22 cellular contexts compared by ENCODE assay signal in the genomic region with DNA sequence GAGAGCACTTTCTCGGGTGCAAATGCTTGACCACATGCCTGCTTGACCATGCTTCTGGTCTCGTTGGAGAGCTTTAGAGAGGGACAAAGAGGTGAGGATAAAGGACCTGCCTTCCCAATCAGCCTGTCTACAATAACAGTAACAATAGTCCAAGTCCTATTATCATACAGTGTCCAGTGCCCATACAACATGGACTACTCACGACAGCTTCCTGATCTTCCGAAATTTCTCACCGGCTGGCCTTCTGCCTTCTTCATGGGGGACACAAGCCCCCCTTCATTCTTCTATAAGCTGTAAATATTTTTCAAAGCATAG.
"Had no signal": no experiment of that assay in that cellular context is flagged by ENCODE, and none has a peak within 500 bp of the region (broad histone marks: within the 10 kb centered on the region; RNA-seq: fewer than 3 reads in every experiment).

No MANE protein-coding gene starts in this region.

- H3K4me3 Mint-ChIP-seq: activated CD4-positive, alpha-beta T cell treated with anti-CD3 and anti-CD28 coated beads for 36 hours; activated CD4-positive, alpha-beta T cell treated with anti-CD3 and anti-CD28 coated beads, Interleukin-2, amount 10 ng/mL, durations not matched to agents 7 days and 5 days; activated CD8-positive, alpha-beta T cell treated with anti-CD3 and anti-CD28 coated beads, Interleukin-2, amount 10 ng/mL, durations not matched to agents 7 days and 5 days; activated naive CD4-positive, alpha-beta T cell treated with anti-CD3 and anti-CD28 coated beads for 36 hours; activated T-cell treated with anti-CD3 and anti-CD28 coated beads, Interleukin-2, amount 50 U/mL, for 24 hours; activated T-helper 1 cell treated with anti-CD3 and anti-CD28 coated beads, Interleukin-12 subunit alpha, Interleukin-12 subunit beta, Interleukin-2, Interleukin-4 antibody, amounts not matched to agents 30 ng/mL and 10 ng/mL and 1 ng/mL, durations not matched to agents 14 hours and 24 hours and 36 hours; T-helper 1 cell treated with Interleukin-12 subunit alpha and Interleukin-12 subunit beta and Interleukin-4 antibody, amounts not matched to agents 30 μg/mL and 1 μg/mL, for 36 hours; T-helper 2 cell treated with Interferon-gamma antibody and Interleukin-4, amounts not matched to agents 5 μg/mL and 100 μg/mL, for 36 hours; WTC11 had no signal

- H3K9me3 ChIP-seq: adrenal gland, body of pancreas, breast epithelium, SJCRH30 had no signal

- H3K9me3 Mint-ChIP-seq: activated CD4-positive, alpha-beta T cell treated with anti-CD3 and anti-CD28 coated beads, Interleukin-2, amount 10 ng/mL, durations not matched to agents 7 days and 5 days; activated naive CD4-positive, alpha-beta T cell treated with anti-CD3 and anti-CD28 coated beads for 36 hours; activated naive CD4-positive, alpha-beta T cell treated with anti-CD3 and anti-CD28 coated beads, Interleukin-2, amount 50 U/mL, for 72 hours; activated T-cell treated with anti-CD3 and anti-CD28 coated beads, Interleukin-2, amount 50 U/mL, for 24 hours; activated T-helper 1 cell treated with anti-CD3 and anti-CD28 coated beads, Interleukin-12 subunit alpha, Interleukin-12 subunit beta, Interleukin-2, Interleukin-4 antibody, amounts not matched to agents 30 ng/mL and 10 ng/mL and 1 ng/mL, durations not matched to agents 14 hours and 24 hours and 36 hours; T-helper 1 cell treated with Interleukin-12 subunit alpha and Interleukin-12 subunit beta and Interleukin-4 antibody, amounts not matched to agents 30 μg/mL and 1 μg/mL, for 36 hours; T-helper 2 cell treated with Interferon-gamma antibody and Interleukin-4, amounts not matched to agents 5 μg/mL and 100 μg/mL, for 36 hours had no signal

- H3K27ac ChIP-seq: adrenal gland, body of pancreas, breast epithelium, SJCRH30, SK-N-MC had no signal

- ATAC-seq: activated CD4-positive, alpha-beta T cell treated with anti-CD3 and anti-CD28 coated beads for 36 hours; activated CD4-positive, CD25-positive, alpha-beta regulatory T cell treated with anti-CD3 and anti-CD28 coated beads, Interleukin-2, amount 50 U/mL, for 24 hours; activated CD8-positive, alpha-beta T cell treated with anti-CD3 and anti-CD28 coated beads, Interleukin-2, amount 10 ng/mL, durations not matched to agents 7 days and 5 days; activated naive CD4-positive, alpha-beta T cell treated with anti-CD3 and anti-CD28 coated beads, Interleukin-2, amount 50 U/mL, for 72 hours had no signal

- H3K36me3 ChIP-seq: adrenal gland, breast epithelium, SJCRH30 had no signal

- H3K36me3 Mint-ChIP-seq: activated naive CD4-positive, alpha-beta T cell treated with anti-CD3 and anti-CD28 coated beads, Interleukin-2, amount 50 U/mL, for 72 hours; WTC11 had no signal

- FAIRE-seq: astrocyte had no signal

- H3K4me1 Mint-ChIP-seq: activated CD4-positive, alpha-beta T cell treated with anti-CD3 and anti-CD28 coated beads for 36 hours; activated CD4-positive, alpha-beta T cell treated with anti-CD3 and anti-CD28 coated beads, Interleukin-2, amount 10 ng/mL, durations not matched to agents 7 days and 5 days had no signal

- H3K27ac Mint-ChIP-seq: activated CD4-positive, alpha-beta T cell treated with anti-CD3 and anti-CD28 coated beads for 36 hours; activated CD4-positive, alpha-beta T cell treated with anti-CD3 and anti-CD28 coated beads, Interleukin-2, amount 10 ng/mL, durations not matched to agents 7 days and 5 days; activated CD8-positive, alpha-beta T cell treated with anti-CD3 and anti-CD28 coated beads, Interleukin-2, amount 10 ng/mL, durations not matched to agents 7 days and 5 days; activated naive CD4-positive, alpha-beta T cell treated with anti-CD3 and anti-CD28 coated beads for 36 hours; activated naive CD4-positive, alpha-beta T cell treated with anti-CD3 and anti-CD28 coated beads, Interleukin-2, amount 50 U/mL, for 72 hours; activated T-cell treated with anti-CD3 and anti-CD28 coated beads, Interleukin-2, amount 50 U/mL, for 24 hours; activated T-helper 1 cell treated with anti-CD3 and anti-CD28 coated beads, Interleukin-12 subunit alpha, Interleukin-12 subunit beta, Interleukin-2, Interleukin-4 antibody, amounts not matched to agents 30 ng/mL and 10 ng/mL and 1 ng/mL, durations not matched to agents 14 hours and 24 hours and 36 hours; T-helper 1 cell treated with Interleukin-12 subunit alpha and Interleukin-12 subunit beta and Interleukin-4 antibody, amounts not matched to agents 30 μg/mL and 1 μg/mL, for 36 hours; T-helper 2 cell treated with Interferon-gamma antibody and Interleukin-4, amounts not matched to agents 5 μg/mL and 100 μg/mL, for 36 hours; WTC11 had no signal

- H3K27me3 ChIP-seq: body of pancreas, breast epithelium, SJCRH30 had no signal

- H3K4me1 ChIP-seq: adrenal gland, body of pancreas, breast epithelium, SJCRH30 had no signal

- DNase-seq: activated CD4-positive, alpha-beta T cell treated with anti-CD3 and anti-CD28 coated beads, Interleukin-2, amount 50 U/mL, for 48 hours; activated CD8-positive, alpha-beta T cell treated with anti-CD3 and anti-CD28 coated beads, Interleukin-2, amount 10 ng/mL, durations not matched to agents 7 days and 5 days; activated gamma-delta T cell treated with Interleukin-2 at 50 U/mL for 16 hours; activated T-cell treated with anti-CD3 and anti-CD28 coated beads, Interleukin-2, amount 50 U/mL, for 24 hours; NCI-H187; NCI-H2029 treated with DMSO at 0.1 percent for 48 hours; NCI-H510A had no signal

- H3K4me3 ChIP-seq: adrenal gland, body of pancreas, breast epithelium, SJCRH30 had no signal
